Comparison of ENCODE assay signal across 22 cellular contexts in the genomic region with DNA sequence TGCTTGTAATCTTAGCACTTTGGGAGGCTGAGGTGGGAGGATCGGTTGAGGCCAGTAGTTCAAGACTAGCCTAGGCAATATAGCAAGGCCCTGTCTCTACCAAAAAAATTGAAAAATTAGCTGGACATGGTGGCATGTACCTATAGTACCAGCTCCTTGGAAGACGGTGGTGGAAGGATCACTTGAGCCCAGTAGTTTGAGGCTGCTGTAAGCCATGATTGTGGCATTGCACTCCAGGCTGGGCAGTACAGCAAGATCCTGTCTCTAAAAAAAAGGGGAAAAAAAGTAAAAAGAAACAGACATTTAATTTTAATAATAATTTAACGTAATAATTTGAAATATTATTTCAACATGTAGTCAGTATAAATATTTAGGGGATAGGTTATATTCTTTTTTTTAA.
"Had no signal": no experiment of that assay in that cellular context is flagged by ENCODE, and none has a peak within 500 bp of the region (broad histone marks: within the 10 kb centered on the region; RNA-seq: fewer than 3 reads in every experiment).

No MANE protein-coding gene starts in this region.

- H3K27me3 Mint-ChIP-seq: activated CD8-positive, alpha-beta T cell treated with anti-CD3 and anti-CD28 coated beads for 36 hours; activated naive CD8-positive, alpha-beta T cell treated with anti-CD3 and anti-CD28 coated beads, Interleukin-2, amount 10 ng/mL, durations not matched to agents 7 days and 5 days; T-cell had no signal

- H3K4me3 Mint-ChIP-seq: activated CD8-positive, alpha-beta T cell treated with anti-CD3 and anti-CD28 coated beads for 36 hours; activated naive CD8-positive, alpha-beta T cell treated with anti-CD3 and anti-CD28 coated beads, Interleukin-2, amount 10 ng/mL, durations not matched to agents 7 days and 5 days; T-cell had no signal

- ATAC-seq: activated CD4-positive, CD25-positive, alpha-beta regulatory T cell treated with anti-CD3 and anti-CD28 coated beads, Interleukin-2, amount 50 U/mL, for 24 hours; activated CD8-positive, alpha-beta T cell treated with anti-CD3 and anti-CD28 coated beads for 36 hours; T-cell had no signal

- DNase-seq: activated CD4-positive, alpha-beta T cell treated with anti-CD3 and anti-CD28 coated beads for 4 hours; activated CD8-positive, alpha-beta memory T cell treated with anti-CD3 and anti-CD28 coated beads, Interleukin-2, amount 50 U/mL, for 4 hours; activated CD8-positive, alpha-beta T cell treated with anti-CD3 and anti-CD28 coated beads for 36 hours; activated naive CD4-positive, alpha-beta T cell treated with anti-CD3 and anti-CD28 coated beads, Interleukin-2, amount 50 U/mL, for 16 hours; activated naive CD8-positive, alpha-beta T cell treated with anti-CD3 and anti-CD28 coated beads, Interleukin-2, amount 10 ng/mL, durations not matched to agents 7 days and 5 days; adrenal gland; aorta; MG63; MV-4-11; NCI-H1092 treated with DMSO at 0.1 percent for 48 hours; NCI-H1436; NCI-H1694 treated with DMSO at 0.1 percent for 48 hours; NCI-H2029 treated with DMSO at 0.1 percent for 48 hours; NCI-H345; NCI-H510A; NCI-H526 treated with DMSO at 0.1 percent for 48 hours; NCI-H82; SIG-M5; T-cell; WERI-Rb-1 had no signal

- H3K27ac Mint-ChIP-seq: activated CD8-positive, alpha-beta T cell treated with anti-CD3 and anti-CD28 coated beads for 36 hours; activated naive CD8-positive, alpha-beta T cell treated with anti-CD3 and anti-CD28 coated beads, Interleukin-2, amount 10 ng/mL, durations not matched to agents 7 days and 5 days had no signal

- H3K27ac ChIP-seq: adrenal gland, breast epithelium, WERI-Rb-1 had no signal

- H3K9me3 Mint-ChIP-seq: activated CD8-positive, alpha-beta T cell treated with anti-CD3 and anti-CD28 coated beads for 36 hours; activated naive CD8-positive, alpha-beta T cell treated with anti-CD3 and anti-CD28 coated beads, Interleukin-2, amount 10 ng/mL, durations not matched to agents 7 days and 5 days; T-cell had no signal
